9 cellular contexts compared by ENCODE assay signal in genomic region chr1:44810762-44811105, GRCh38. TPM values are rescaled to one million over a fixed set of nuclear protein-coding genes. Genes with fewer than 3 reads are reported as not detected.
A peak's percentile ranks its signal among the peaks of the same experiment; 100 is the strongest.
DNase-seq lines count a peak whose midpoint lies in the region; ATAC-seq and TF ChIP-seq lines count a peak whose summit lies in the region.
"Not testable (repeated sequence)": the region's sequence is repeated elsewhere in the genome, so short reads cannot be mapped to it uniquely, and the experiment has no call there.
"Had no signal": no experiment of that assay in that cellular context is flagged by ENCODE, and none has a peak within 500 bp of the region (broad histone marks: within the 10 kb centered on the region; RNA-seq: fewer than 3 reads in every experiment).

No MANE protein-coding gene starts in this region.

- H3K4me3 ChIP-seq in CD4-positive, CD25-positive, alpha-beta regulatory T cell (ENCODE audit: low read depth, low read length): peak overlapping the region; percentile 48
- peak overlapping the region; percentile 67 for H3K4me3 ChIP-seq in fibroblast of pulmonary artery (replicated peaks; ENCODE audit: low read depth, low read length)
- not testable (repeated sequence) for H3K4me3 ChIP-seq in sigmoid colon; thyroid gland (replicated peaks in 1 of 3)

- CTCF ChIA-PET in RWPE1 (lab: Yijun Ruan, JAX) (interaction anchor here (0.7 kb wide), 1 partner anchor 1363 kb away, joined by 4 read pairs; no protein-coding TSS in a partner anchor), MCF 10A (lab: Yijun Ruan, JAX) (interaction anchor here (0.7 kb wide), 2 partner anchors 12 to 118 kb away, joined by 3 read pairs; no protein-coding TSS in a partner anchor)

- not testable (repeated sequence) for H3K27me3 Mint-ChIP-seq in CD4-positive, CD25-positive, alpha-beta regulatory T cell; activated T-helper 1 cell treated with anti-CD3 and anti-CD28 coated beads, Interleukin-12 subunit alpha, Interleukin-12 subunit beta, Interleukin-2, Interleukin-4 antibody, amounts not matched to agents 30 ng/mL and 10 ng/mL and 1 ng/mL, durations not matched to agents 14 hours and 24 hours and 36 hours (ENCODE audit: insufficient read depth); MCF 10A (ENCODE audit: insufficient read depth, unreplicated experiment); mesothelial cell of epicardium (ENCODE audit: low read depth)

- H3K4me3 Mint-ChIP-seq in CD4-positive, CD25-positive, alpha-beta regulatory T cell: peak overlapping the region; percentile 66 to 95 (median 74)
- peak overlapping the region; percentile 40 for H3K4me3 Mint-ChIP-seq in activated T-helper 1 cell treated with anti-CD3 and anti-CD28 coated beads, Interleukin-12 subunit alpha, Interleukin-12 subunit beta, Interleukin-2, Interleukin-4 antibody, amounts not matched to agents 30 ng/mL and 10 ng/mL and 1 ng/mL, durations not matched to agents 14 hours and 24 hours and 36 hours
- H3K4me3 Mint-ChIP-seq in MCF 10A (ENCODE audit: unreplicated experiment); mesothelial cell of epicardium: not testable (repeated sequence)

- intact Hi-C loops in activated T-helper 1 cell treated with anti-CD3 and anti-CD28 coated beads, Interleukin-12 subunit alpha, Interleukin-12 subunit beta, Interleukin-2, Interleukin-4 antibody, amounts not matched to agents 30 ng/mL and 10 ng/mL and 1 ng/mL, durations not matched to agents 14 hours and 24 hours and 36 hours (cut with micrococcal nuclease); MCF 10A (cut with micrococcal nuclease); sigmoid colon (cut with DNase I); thyroid gland (cut with DNase I): not testable (repeated sequence)

- not testable (repeated sequence) for H3K9me3 Mint-ChIP-seq in CD4-positive, CD25-positive, alpha-beta regulatory T cell; activated T-helper 1 cell treated with anti-CD3 and anti-CD28 coated beads, Interleukin-12 subunit alpha, Interleukin-12 subunit beta, Interleukin-2, Interleukin-4 antibody, amounts not matched to agents 30 ng/mL and 10 ng/mL and 1 ng/mL, durations not matched to agents 14 hours and 24 hours and 36 hours; MCF 10A (ENCODE audit: unreplicated experiment); mesothelial cell of epicardium

- DNase-seq in CD4-positive, CD25-positive, alpha-beta regulatory T cell: peak in 1 of 3 donors; percentile 11
- not testable (repeated sequence) for DNase-seq in RWPE1 (ENCODE audit: low spot score); activated T-helper 1 cell treated with anti-CD3 and anti-CD28 coated beads, Interleukin-12 subunit alpha, Interleukin-12 subunit beta, Interleukin-2, Interleukin-4 antibody, amounts not matched to agents 30 ng/mL and 10 ng/mL and 1 ng/mL, durations not matched to agents 14 hours and 24 hours and 36 hours (ENCODE audit: low spot score); MCF 10A (ENCODE audit: unreplicated experiment); fibroblast of pulmonary artery (ENCODE audit: low read depth); mesothelial cell of epicardium (ENCODE audit: low spot score in 2 of 2, unreplicated experiment in 2 of 2); sigmoid colon; thyroid gland

- WGBS in sigmoid colon, 2 donors: 90 to 94% methylated on average over 4 of the region's 4 CpGs
- 73 to 91% methylated on average over 4 of the region's 4 CpGs for WGBS in thyroid gland, 2 donors

- POLR2A ChIA-PET in RWPE1 (lab: Yijun Ruan, JAX; ENCODE audit: low non-redundant PET): interaction anchor here (0.7 kb wide), 1 partner anchor 80 kb away, joined by 8 read pairs; no protein-coding TSS in a partner anchor
- POLR2A ChIA-PET in MCF 10A (lab: Yijun Ruan, JAX): interaction anchor here (0.7 to 2.2 kb wide), 2 partner anchors 9 to 11 kb away, joined by 3 to 7 read pairs; partner anchors contain the start of gene PLK3

- not testable (repeated sequence) for TF ChIP-seq POLR2A in sigmoid colon (IDR thresholded peaks at IDR 0.05); thyroid gland (IDR thresholded peaks at IDR 0.05)

- H3K36me3 ChIP-seq in CD4-positive, CD25-positive, alpha-beta regulatory T cell (ENCODE audit: control insufficient read depth, insufficient read depth, low read length): peaks cover 14% of the 10 kb centered on the region
- not testable (repeated sequence) for H3K36me3 ChIP-seq in sigmoid colon, thyroid gland

- not testable (repeated sequence) for TF ChIP-seq EP300 in sigmoid colon (IDR thresholded peaks at IDR 0.05)

- H3K27me3 ChIP-seq in CD4-positive, CD25-positive, alpha-beta regulatory T cell (ENCODE audit: control insufficient read depth, insufficient read depth, low read length); sigmoid colon; thyroid gland: not testable (repeated sequence)

- H3K36me3 Mint-ChIP-seq in CD4-positive, CD25-positive, alpha-beta regulatory T cell: peaks cover 14% of the 10 kb centered on the region
- peaks cover 47% of the 10 kb centered on the region for H3K36me3 Mint-ChIP-seq in activated T-helper 1 cell treated with anti-CD3 and anti-CD28 coated beads, Interleukin-12 subunit alpha, Interleukin-12 subunit beta, Interleukin-2, Interleukin-4 antibody, amounts not matched to agents 30 ng/mL and 10 ng/mL and 1 ng/mL, durations not matched to agents 14 hours and 24 hours and 36 hours (ENCODE audit: low read depth)
- H3K36me3 Mint-ChIP-seq in MCF 10A (ENCODE audit: insufficient read depth, unreplicated experiment) (peaks cover 69% of the 10 kb centered on the region), mesothelial cell of epicardium (peaks cover 15% of the 10 kb centered on the region)

- not testable (repeated sequence) for TF ChIP-seq CTCF in RWPE1 (conservative IDR thresholded peaks at IDR 0.05; ENCODE audit: low read depth); MCF 10A (IDR thresholded peaks at IDR 0.05; ENCODE audit: unreplicated experiment); fibroblast of pulmonary artery (IDR thresholded peaks at IDR 0.05; ENCODE audit: low read length, missing control alignments); mesothelial cell of epicardium (IDR thresholded peaks at IDR 0.05; ENCODE audit: unreplicated experiment); sigmoid colon (IDR thresholded peaks at IDR 0.05); thyroid gland (IDR thresholded peaks at IDR 0.05)

- H3K27ac Mint-ChIP-seq in CD4-positive, CD25-positive, alpha-beta regulatory T cell: peak overlapping the region; percentile 99 to 100 (median 99)
- peak overlapping the region; percentile 99 for H3K27ac Mint-ChIP-seq in activated T-helper 1 cell treated with anti-CD3 and anti-CD28 coated beads, Interleukin-12 subunit alpha, Interleukin-12 subunit beta, Interleukin-2, Interleukin-4 antibody, amounts not matched to agents 30 ng/mL and 10 ng/mL and 1 ng/mL, durations not matched to agents 14 hours and 24 hours and 36 hours
- peak overlapping the region; percentile 7 for H3K27ac Mint-ChIP-seq in MCF 10A (ENCODE audit: low read depth, unreplicated experiment)
- peak overlapping the region; percentile 64 for H3K27ac Mint-ChIP-seq in mesothelial cell of epicardium

- peak overlapping the region; percentile 97 for H3K27ac ChIP-seq in CD4-positive, CD25-positive, alpha-beta regulatory T cell (ENCODE audit: insufficient read depth, low read length, poor library complexity, severe bottlenecking)
- peak overlapping the region; percentile 99 for H3K27ac ChIP-seq in RWPE1
- peak overlapping the region in 3 of 4 donors; percentile 88 to 98 (median 97) for H3K27ac ChIP-seq in sigmoid colon
- peak overlapping the region; percentile 97 to 100 (median 99) for H3K27ac ChIP-seq in thyroid gland

- not testable (repeated sequence) for H3K9me3 ChIP-seq in CD4-positive, CD25-positive, alpha-beta regulatory T cell (ENCODE audit: control insufficient read depth in 2 of 2, low read length in 2 of 2); sigmoid colon; thyroid gland

- BruUV-seq in MCF 10A (replicated peaks; lab: Mats Ljungman, UMichigan): not testable (repeated sequence)

- H3K4me1 ChIP-seq in CD4-positive, CD25-positive, alpha-beta regulatory T cell (ENCODE audit: control insufficient read depth, insufficient read depth, low read length, poor library complexity, severe bottlenecking): peaks cover 84% of the 10 kb centered on the region
- H3K4me1 ChIP-seq in sigmoid colon (peaks cover 0 to 79% (median 61%) of the 10 kb centered on the region in 4 donors), thyroid gland (peaks cover 49 to 75% of the 10 kb centered on the region in 2 donors)

- ATAC-seq in CD4-positive, CD25-positive, alpha-beta regulatory T cell (ENCODE audit: low read depth in 2 of 2): not testable (repeated sequence)

- H3K4me1 Mint-ChIP-seq in CD4-positive, CD25-positive, alpha-beta regulatory T cell: peaks cover 6 to 85% (median 49%) of the 10 kb centered on the region in 4 donors
- H3K4me1 Mint-ChIP-seq in activated T-helper 1 cell treated with anti-CD3 and anti-CD28 coated beads, Interleukin-12 subunit alpha, Interleukin-12 subunit beta, Interleukin-2, Interleukin-4 antibody, amounts not matched to agents 30 ng/mL and 10 ng/mL and 1 ng/mL, durations not matched to agents 14 hours and 24 hours and 36 hours (ENCODE audit: low read depth): peaks cover 79% of the 10 kb centered on the region
- H3K4me1 Mint-ChIP-seq in MCF 10A (ENCODE audit: insufficient read depth, unreplicated experiment): peaks cover 50% of the 10 kb centered on the region
- H3K4me1 Mint-ChIP-seq in mesothelial cell of epicardium: peaks cover 52% of the 10 kb centered on the region

RNA-seq across cellular contexts. Expression of gene BTBD19, which starts 2.4 kb away (rescaled TPM):
- total RNA-seq in CD4-positive, CD25-positive, alpha-beta regulatory T cell: 45.4 TPM
- under 1 TPM in 2 of 4 donors, not detected in 2; 0.31 to 0.87 TPM for polyA plus RNA-seq in CD4-positive, CD25-positive, alpha-beta regulatory T cell
- 22.6 and 24.1 TPM in 2 replicates for total RNA-seq in activated T-helper 1 cell treated with anti-CD3 and anti-CD28 coated beads, Interleukin-12 subunit alpha, Interleukin-12 subunit beta, Interleukin-2, Interleukin-4 antibody, amounts not matched to agents 30 ng/mL and 10 ng/mL and 1 ng/mL, durations not matched to agents 14 hours and 24 hours and 36 hours
- total RNA-seq in MCF 10A (2022) (11.7 and 15.5 TPM in 2 replicates), mesothelial cell of epicardium (33.6 to 43.7 TPM (median 38.3 TPM) in 3 replicates), sigmoid colon (1 to 10 TPM; 2.7 to 9.4 (median 3.2) TPM), thyroid gland (10 to 100 TPM in 2 of 4 donors, 1 to 10 TPM in 2; 7.3 to 14.9 (median 9.2) TPM)
- polyA plus RNA-seq in sigmoid colon: 1 to 10 TPM in 1 of 3 donors, under 1 TPM in 1, not detected in 1; 0.60 to 2.3 TPM

RNA-seq across cellular contexts. Expression of gene DYNLT4, which starts 3.6 kb away (rescaled TPM):
- total RNA-seq in CD4-positive, CD25-positive, alpha-beta regulatory T cell: 3.6 TPM
- 1 to 10 TPM in 2 of 4 donors, under 1 TPM in 1, not detected in 1; 0.71 to 2.6 (median 2.1) TPM for polyA plus RNA-seq in CD4-positive, CD25-positive, alpha-beta regulatory T cell
- 0.44 TPM in 1 of 2 replicates, not detected in the other for total RNA-seq in activated T-helper 1 cell treated with anti-CD3 and anti-CD28 coated beads, Interleukin-12 subunit alpha, Interleukin-12 subunit beta, Interleukin-2, Interleukin-4 antibody, amounts not matched to agents 30 ng/mL and 10 ng/mL and 1 ng/mL, durations not matched to agents 14 hours and 24 hours and 36 hours
- total RNA-seq in MCF 10A (2022): not detected in 2 replicates
- total RNA-seq in mesothelial cell of epicardium: 0.31 to 0.72 TPM (median 0.47 TPM) in 3 replicates
- 1 to 10 TPM in 1 of 4 donors, not detected in 3; 1.1 TPM for total RNA-seq in sigmoid colon
- under 1 TPM in 1 of 3 donors, not detected in 2; 0.20 TPM for polyA plus RNA-seq in sigmoid colon
- 1 to 10 TPM in 1 of 4 donors, under 1 TPM in 1, not detected in 2; 0.67 to 1.0 TPM for total RNA-seq in thyroid gland

RNA-seq across cellular contexts. Expression of gene PLK3, which starts 10.6 kb away (rescaled TPM):
- 539 TPM for total RNA-seq in CD4-positive, CD25-positive, alpha-beta regulatory T cell
- 10 to 100 TPM; 28.2 to 48.9 (median 43.8) TPM for polyA plus RNA-seq in CD4-positive, CD25-positive, alpha-beta regulatory T cell
- 208 and 211 TPM in 2 replicates for total RNA-seq in activated T-helper 1 cell treated with anti-CD3 and anti-CD28 coated beads, Interleukin-12 subunit alpha, Interleukin-12 subunit beta, Interleukin-2, Interleukin-4 antibody, amounts not matched to agents 30 ng/mL and 10 ng/mL and 1 ng/mL, durations not matched to agents 14 hours and 24 hours and 36 hours
- total RNA-seq in MCF 10A (2022) (47.2 and 68.0 TPM in 2 replicates), mesothelial cell of epicardium (24.7 to 27.5 TPM (median 27.4 TPM) in 3 replicates), sigmoid colon (10 to 100 TPM in 2 of 4 donors, 1 to 10 TPM in 2; 8.2 to 28.1 (median 11.0) TPM), thyroid gland (10 to 100 TPM in 3 of 4 donors, 1 to 10 TPM in 1; 7.4 to 18.4 (median 13.6) TPM)
- polyA plus RNA-seq in sigmoid colon: 10 to 100 TPM in 2 of 3 donors, 1 to 10 TPM in 1; 7.2 to 12.1 (median 10.2) TPM

RNA-seq across cellular contexts. Expression of gene BEST4, which starts 22.8 kb away (rescaled TPM):
- total RNA-seq in CD4-positive, CD25-positive, alpha-beta regulatory T cell: 0.57 TPM
- under 1 TPM in 3 of 4 donors, not detected in 1; 0.20 to 0.88 (median 0.78) TPM for polyA plus RNA-seq in CD4-positive, CD25-positive, alpha-beta regulatory T cell
- total RNA-seq in activated T-helper 1 cell treated with anti-CD3 and anti-CD28 coated beads, Interleukin-12 subunit alpha, Interleukin-12 subunit beta, Interleukin-2, Interleukin-4 antibody, amounts not matched to agents 30 ng/mL and 10 ng/mL and 1 ng/mL, durations not matched to agents 14 hours and 24 hours and 36 hours: 0.47 and 0.54 TPM in 2 replicates
- total RNA-seq in MCF 10A (2022) (0.35 and 0.49 TPM in 2 replicates), mesothelial cell of epicardium (1.4 to 1.7 TPM (median 1.4 TPM) in 3 replicates), sigmoid colon (1 to 10 TPM in 1 of 4 donors, under 1 TPM in 1, not detected in 2; 0.33 to 1.1 TPM), thyroid gland (under 1 TPM in 2 of 4 donors, not detected in 2; 0.42 to 0.56 TPM)
- polyA plus RNA-seq in sigmoid colon: 10 to 100 TPM in 2 of 3 donors, 1 to 10 TPM in 1; 6.0 to 37.1 (median 10.2) TPM
- total RNA-seq: prostate gland had no signal

RNA-seq across cellular contexts. Expression of gene PTCH2, which starts 32.3 kb away (rescaled TPM):
- total RNA-seq in CD4-positive, CD25-positive, alpha-beta regulatory T cell: 0.94 TPM
- polyA plus RNA-seq in CD4-positive, CD25-positive, alpha-beta regulatory T cell: under 1 TPM in 2 of 4 donors, not detected in 2; 0.05 to 0.13 TPM
- 1.3 and 1.5 TPM in 2 replicates for total RNA-seq in activated T-helper 1 cell treated with anti-CD3 and anti-CD28 coated beads, Interleukin-12 subunit alpha, Interleukin-12 subunit beta, Interleukin-2, Interleukin-4 antibody, amounts not matched to agents 30 ng/mL and 10 ng/mL and 1 ng/mL, durations not matched to agents 14 hours and 24 hours and 36 hours
- 0.56 and 0.79 TPM in 2 replicates for total RNA-seq in MCF 10A (2022)
- 1.4 to 1.7 TPM (median 1.4 TPM) in 3 replicates for total RNA-seq in mesothelial cell of epicardium
- 1 to 10 TPM in 1 of 4 donors, under 1 TPM in 3; 0.36 to 2.8 (median 0.83) TPM for total RNA-seq in sigmoid colon
- under 1 TPM in 1 of 3 donors, not detected in 2; 0.45 TPM for polyA plus RNA-seq in sigmoid colon
- 1 to 10 TPM in 1 of 4 donors, under 1 TPM in 3; 0.15 to 1.0 (median 0.52) TPM for total RNA-seq in thyroid gland

Comparison
In these comparisons a context has a peak if more than half of its experiments do, and no peak if none do; other contexts are left out.
1. H3K27ac Mint-ChIP-seq: peak in every context shown above with its lines; median percentile 99 in CD4-positive, CD25-positive, alpha-beta regulatory T cell; 99 in activated T-helper 1 cell treated with anti-CD3 and anti-CD28 coated beads, Interleukin-12 subunit alpha, Interleukin-12 subunit beta, Interleukin-2, Interleukin-4 antibody, amounts not matched to agents 30 ng/mL and 10 ng/mL and 1 ng/mL, durations not matched to agents 14 hours and 24 hours and 36 hours; 64 in mesothelial cell of epicardium; 7 in MCF 10A.